ENCODE assay signal across 16 cellular contexts in the genomic region with DNA sequence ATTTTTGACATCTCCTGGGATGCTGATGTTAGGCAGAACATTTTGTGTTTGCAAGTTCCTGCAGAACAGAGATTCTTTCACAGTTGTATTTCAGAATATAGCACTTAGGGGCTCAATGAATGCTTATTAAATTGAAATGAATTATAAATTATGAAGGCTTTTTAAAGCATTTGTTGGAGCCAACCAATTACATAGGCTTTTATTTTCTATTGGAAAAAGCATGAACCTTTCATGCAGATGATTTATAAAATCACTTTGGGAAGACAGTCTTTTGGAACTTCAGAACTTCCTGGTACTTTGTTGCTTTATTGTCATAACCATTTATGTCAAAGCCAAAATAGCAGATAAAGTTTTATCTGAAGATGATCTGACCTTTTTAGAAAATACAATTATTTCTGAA.
DNase-seq lines count a peak whose midpoint lies in the region; ATAC-seq and TF ChIP-seq lines count a peak whose summit lies in the region.
"Had no signal": no experiment of that assay in that cellular context is flagged by ENCODE, and none has a peak within 500 bp of the region (broad histone marks: within the 10 kb centered on the region; RNA-seq: fewer than 3 reads in every experiment).

No MANE protein-coding gene starts in this region.

- no peak for TF ChIP-seq RAD21 in SK-N-SH (IDR thresholded peaks at IDR 0.05; ENCODE audit: low read length)

- peak; percentile 38; the same call in 1 of the 3 replicates for ATAC-seq in SK-N-SH treated with all-trans-retinoic acid at 6 μM for 48 hours
- ATAC-seq: A549; CD8-positive, alpha-beta T cell had no signal

- no peak overlapping the region for H2AFZ ChIP-seq in SK-N-SH (ENCODE audit: low read depth)

- no peaks in the 10 kb centered on the region for H3K9me3 ChIP-seq in SK-N-SH
- H3K9me3 ChIP-seq: A549; BLaER1 treated with 17β-estradiol and CSF1 and Interleukin-3, amounts not matched to agents 10 nM and 100 nM; Caco-2 had no signal

- no peak overlapping the region for H3K4me2 ChIP-seq in SK-N-SH
- H3K4me2 ChIP-seq: A549 had no signal

- H3K4me1 ChIP-seq in SK-N-SH (ENCODE audit: control insufficient read depth in 1 of 2, insufficient read depth in 2 of 2, low read depth in 1 of 2, low read length in 1 of 2), result peaks cover 0 to 18% of the 10 kb centered on the region in 2 experiments; a peak in 2 of 4 replicates

- peaks cover 3% of the 10 kb centered on the region for H3F3A ChIP-seq in SK-N-SH (replicated peaks; ENCODE audit: insufficient read depth)

- no peaks in the 10 kb centered on the region for H3K9me2 ChIP-seq in SK-N-SH

- H3K27me3 ChIP-seq in SK-N-SH (ENCODE audit: insufficient read depth), result no peaks in the 10 kb centered on the region
- H3K27me3 ChIP-seq: BLaER1 treated with 17β-estradiol and CSF1 and Interleukin-3, amounts not matched to agents 10 nM and 100 nM had no signal

- no peaks in the 10 kb centered on the region for H4K20me1 ChIP-seq in SK-N-SH (ENCODE audit: insufficient read depth)
- H4K20me1 ChIP-seq: BLaER1 treated with 17β-estradiol and CSF1 and Interleukin-3, amounts not matched to agents 10 nM and 100 nM had no signal

- no peak for TF ChIP-seq CTCF in SK-N-SH (IDR thresholded peaks at IDR 0.05)

- POLR2A ChIA-PET in SK-N-SH (lab: Yijun Ruan, JAX), result no interaction called here

- H3K27ac ChIP-seq in SK-N-SH (ENCODE audit: low read depth in 2 of 2, low read length in 1 of 2) (peak overlapping the region in 1 of 2 experiments; percentile 28; a peak in 1 of 4 replicates), angular gyrus (ENCODE audit: low read depth, low read length) (peak overlapping the region; percentile 0)
- H3K27ac ChIP-seq: 22Rv1; A549; BLaER1 treated with 17β-estradiol and CSF1 and Interleukin-3, amounts not matched to agents 10 nM and 100 nM; C4-2B had no signal

- no peak for DNase-seq in SK-N-SH
- no peak for DNase-seq in NCI-H510A (lab: John Stamatoyannopoulos, UW)
- no peak for DNase-seq in NCI-H1092 (lab: John Stamatoyannopoulos, UW)
- DNase-seq: AML-193; Caco-2; Calu3; CD4-positive, alpha-beta T cell; CD8-positive, alpha-beta T cell; DMS79 treated with DMSO at 0.1 percent for 48 hours; GF-D8 had no signal

- no peaks in the 10 kb centered on the region; the same call in 1 of the 2 replicates for H3K79me2 ChIP-seq in SK-N-SH (ENCODE audit: insufficient read depth)

- TF ChIP-seq EP300 in SK-N-SH (IDR thresholded peaks at IDR 0.05; ENCODE audit: borderline replicate concordance in 1 of 2, low read depth in 1 of 2, low read length in 1 of 2), result no peak

- H3K4me3 ChIP-seq in SK-N-SH (ENCODE audit: low read depth in 2 of 2, low read length in 1 of 2), result no peak overlapping the region
- H3K4me3 ChIP-seq: A549; BLaER1 treated with 17β-estradiol and CSF1 and Interleukin-3, amounts not matched to agents 10 nM and 100 nM had no signal

- H3K36me3 ChIP-seq in SK-N-SH (replicated peaks in 1 of 2; ENCODE audit: control insufficient read depth in 1 of 2, insufficient read depth in 2 of 2, low read length in 1 of 2), result peaks cover 27 to 68% of the 10 kb centered on the region in 2 experiments

- CTCF ChIA-PET in SK-N-SH (lab: Yijun Ruan, JAX), result interaction anchor here (0.8 to 4.9 kb wide), 2 partner anchors 13 to 96 kb away, joined by 3 to 23 read pairs; partner anchors contain the start of gene NCOA7

- no peak overlapping the region for H3K9ac ChIP-seq in SK-N-SH
- H3K9ac ChIP-seq: BLaER1 treated with 17β-estradiol and CSF1 and Interleukin-3, amounts not matched to agents 10 nM and 100 nM had no signal

TF ChIP-seq in SK-N-SH treated with all-trans-retinoic acid at 6 μM for 48 hours, 23 proteins besides CTCF, POLR2A, EP300 and RAD21:
- TF ChIP-seq ZNF70 (CRISPR knock-in tag; IDR thresholded peaks at IDR 0.05) (no peak), ISL1 (CRISPR knock-in tag; IDR thresholded peaks at IDR 0.05) (peak; percentile 95), TOX (CRISPR knock-in tag; IDR thresholded peaks at IDR 0.05; ENCODE audit: borderline replicate concordance) (no peak)
- TF ChIP-seq, protein P1, sequence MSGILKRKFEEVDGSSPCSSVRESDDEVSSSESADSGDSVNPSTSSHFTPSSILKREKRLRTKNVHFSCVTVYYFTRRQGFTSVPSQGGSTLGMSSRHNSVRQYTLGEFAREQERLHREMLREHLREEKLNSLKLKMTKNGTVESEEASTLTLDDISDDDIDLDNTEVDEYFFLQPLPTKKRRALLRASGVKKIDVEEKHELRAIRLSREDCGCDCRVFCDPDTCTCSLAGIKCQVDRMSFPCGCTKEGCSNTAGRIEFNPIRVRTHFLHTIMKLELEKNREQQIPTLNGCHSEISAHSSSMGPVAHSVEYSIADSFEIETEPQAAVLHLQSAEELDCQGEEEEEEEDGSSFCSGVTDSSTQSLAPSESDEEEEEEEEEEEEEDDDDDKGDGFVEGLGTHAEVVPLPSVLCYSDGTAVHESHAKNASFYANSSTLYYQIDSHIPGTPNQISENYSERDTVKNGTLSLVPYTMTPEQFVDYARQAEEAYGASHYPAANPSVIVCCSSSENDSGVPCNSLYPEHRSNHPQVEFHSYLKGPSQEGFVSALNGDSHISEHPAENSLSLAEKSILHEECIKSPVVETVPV (CRISPR knock-in tag; IDR thresholded peaks at IDR 0.05), result no peak

TF ChIP-seq in SK-N-SH, 30 proteins besides CTCF, POLR2A, EP300 and RAD21:
- TF ChIP-seq RCOR1 (IDR thresholded peaks at IDR 0.05; ENCODE audit: low read length) (no peak), GABPA (IDR thresholded peaks at IDR 0.05; ENCODE audit: low read depth) (no peak), ZBTB33 (IDR thresholded peaks at IDR 0.05; ENCODE audit: borderline replicate concordance, low read depth) (no peak), GATA2 (CRISPR knock-in tag; IDR thresholded peaks at IDR 0.05) (no peak), ELF1 (IDR thresholded peaks at IDR 0.05) (no peak), NFIC (IDR thresholded peaks at IDR 0.05; ENCODE audit: borderline replicate concordance) (no peak), NRF1 (IDR thresholded peaks at IDR 0.05; ENCODE audit: low read depth, low read length) (no peak), RFX5 (IDR thresholded peaks at IDR 0.05; ENCODE audit: low read length) (no peak), RXRA (IDR thresholded peaks at IDR 0.05; ENCODE audit: borderline replicate concordance, low read depth) (no peak), JUND (IDR thresholded peaks at IDR 0.05) (no peak), YY1 (IDR thresholded peaks at IDR 0.05; ENCODE audit: low read depth) (no peak), FOXJ3 (CRISPR knock-in tag; IDR thresholded peaks at IDR 0.05) (no peak)
- TF ChIP-seq, protein P2, sequence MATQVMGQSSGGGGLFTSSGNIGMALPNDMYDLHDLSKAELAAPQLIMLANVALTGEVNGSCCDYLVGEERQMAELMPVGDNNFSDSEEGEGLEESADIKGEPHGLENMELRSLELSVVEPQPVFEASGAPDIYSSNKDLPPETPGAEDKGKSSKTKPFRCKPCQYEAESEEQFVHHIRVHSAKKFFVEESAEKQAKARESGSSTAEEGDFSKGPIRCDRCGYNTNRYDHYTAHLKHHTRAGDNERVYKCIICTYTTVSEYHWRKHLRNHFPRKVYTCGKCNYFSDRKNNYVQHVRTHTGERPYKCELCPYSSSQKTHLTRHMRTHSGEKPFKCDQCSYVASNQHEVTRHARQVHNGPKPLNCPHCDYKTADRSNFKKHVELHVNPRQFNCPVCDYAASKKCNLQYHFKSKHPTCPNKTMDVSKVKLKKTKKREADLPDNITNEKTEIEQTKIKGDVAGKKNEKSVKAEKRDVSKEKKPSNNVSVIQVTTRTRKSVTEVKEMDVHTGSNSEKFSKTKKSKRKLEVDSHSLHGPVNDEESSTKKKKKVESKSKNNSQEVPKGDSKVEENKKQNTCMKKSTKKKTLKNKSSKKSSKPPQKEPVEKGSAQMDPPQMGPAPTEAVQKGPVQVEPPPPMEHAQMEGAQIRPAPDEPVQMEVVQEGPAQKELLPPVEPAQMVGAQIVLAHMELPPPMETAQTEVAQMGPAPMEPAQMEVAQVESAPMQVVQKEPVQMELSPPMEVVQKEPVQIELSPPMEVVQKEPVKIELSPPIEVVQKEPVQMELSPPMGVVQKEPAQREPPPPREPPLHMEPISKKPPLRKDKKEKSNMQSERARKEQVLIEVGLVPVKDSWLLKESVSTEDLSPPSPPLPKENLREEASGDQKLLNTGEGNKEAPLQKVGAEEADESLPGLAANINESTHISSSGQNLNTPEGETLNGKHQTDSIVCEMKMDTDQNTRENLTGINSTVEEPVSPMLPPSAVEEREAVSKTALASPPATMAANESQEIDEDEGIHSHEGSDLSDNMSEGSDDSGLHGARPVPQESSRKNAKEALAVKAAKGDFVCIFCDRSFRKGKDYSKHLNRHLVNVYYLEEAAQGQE (IDR thresholded peaks at IDR 0.05; ENCODE audit: low read depth, low read length), result no peak
- TF ChIP-seq, protein P3, sequence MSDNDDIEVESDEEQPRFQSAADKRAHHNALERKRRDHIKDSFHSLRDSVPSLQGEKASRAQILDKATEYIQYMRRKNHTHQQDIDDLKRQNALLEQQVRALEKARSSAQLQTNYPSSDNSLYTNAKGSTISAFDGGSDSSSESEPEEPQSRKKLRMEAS (IDR thresholded peaks at IDR 0.05; ENCODE audit: low read depth), result no peak
